8 cellular contexts compared by ENCODE assay signal in genomic region chr19:57934820-57935665, GRCh38. TPM values are rescaled to one million over a fixed set of nuclear protein-coding genes. Genes with fewer than 3 reads are reported as not detected.
DNase-seq lines count a peak whose midpoint lies in the region; ATAC-seq and TF ChIP-seq lines count a peak whose summit lies in the region.

Gene ZNF418 (minus strand): TSS chr19:57935402. CDS start chr19:57933822, 1,580 bp downstream.

- H3K9me3 Mint-ChIP-seq in activated CD4-positive, alpha-beta memory T cell treated with anti-CD3 and anti-CD28 coated beads for 36 hours = peaks cover 81% of the 10 kb centered on the region
- H3K9me3 Mint-ChIP-seq in endodermal cell = peaks cover 83% of the 10 kb centered on the region

- no peaks in the 10 kb centered on the region for H3K4me1 ChIP-seq in endodermal cell (ENCODE audit: control insufficient read depth, insufficient read depth, low read length)
- peaks cover 7% of the 10 kb centered on the region for H3K4me1 ChIP-seq in lower lobe of right lung

- peaks cover 5% of the 10 kb centered on the region for H3K4me1 Mint-ChIP-seq in activated CD4-positive, alpha-beta memory T cell treated with anti-CD3 and anti-CD28 coated beads for 36 hours (ENCODE audit: low read depth)
- H3K4me1 Mint-ChIP-seq in endodermal cell = peaks cover 3% of the 10 kb centered on the region

- peak within 1 kb of the TSS; percentile 93 for H3K9ac ChIP-seq in endodermal cell (ENCODE audit: extremely low read depth, low read length, poor library complexity, severe bottlenecking)

- peak; percentile 88 for ATAC-seq in HG03442 (IDR thresholded peaks at IDR 0.05; ENCODE audit: unreplicated experiment)
- ATAC-seq in lower lobe of right lung = peak; percentile 89 to 98

- peaks cover 74% of the 10 kb centered on the region for H3K36me3 Mint-ChIP-seq in activated CD4-positive, alpha-beta memory T cell treated with anti-CD3 and anti-CD28 coated beads for 36 hours
- peaks cover 84% of the 10 kb centered on the region for H3K36me3 Mint-ChIP-seq in endodermal cell (ENCODE audit: low read depth)

- H3K27ac ChIP-seq in endodermal cell (ENCODE audit: low read depth, low read length) = no peak within 1 kb of the TSS
- H3K27ac ChIP-seq in lower lobe of right lung = peak within 1 kb of the TSS; percentile 65

- H3K27me3 ChIP-seq in endodermal cell (ENCODE audit: control insufficient read depth, insufficient read depth, low read length, poor library complexity, severe bottlenecking) = no peaks in the 10 kb centered on the region
- no peaks in the 10 kb centered on the region for H3K27me3 ChIP-seq in lower lobe of right lung (ENCODE audit: low read depth)

- WGBS in endodermal cell (ENCODE audit: insufficient coverage in 1 of 2, insufficient read length in 1 of 2), 2 experiments = 1 to 4% methylated on average over 13 to 54 of the region's 54 CpGs

- POLR2A ChIA-PET in activated CD4-positive, alpha-beta memory T cell treated with anti-CD3 and anti-CD28 coated beads for 36 hours (lab: Charles Lee) = no interaction called here

- CTCF ChIA-PET in activated CD4-positive, alpha-beta memory T cell treated with anti-CD3 and anti-CD28 coated beads for 36 hours (lab: Charles Lee) = no interaction called here

- DNase-seq in DMS53 (lab: John Stamatoyannopoulos, UW) = peak; percentile 87
- peak; percentile 64 for DNase-seq in activated CD4-positive, alpha-beta memory T cell treated with anti-CD3 and anti-CD28 coated beads for 36 hours
- peak; percentile 90 for DNase-seq in endodermal cell
- DNase-seq in lower lobe of right lung = peak; percentile 47
- DNase-seq in stimulated activated CD8-positive, alpha-beta memory T cell treated with anti-CD3 and anti-CD28 coated beads, Interleukin-4, amount 100 ng/mL, for 24 hours (ENCODE audit: low read depth) = peak; percentile 14
- no peak for DNase-seq in HT-29 (ENCODE audit: low spot score)
- DNase-seq in effector CD4-positive, alpha-beta T cell = no peak

- peak within 1 kb of the TSS; percentile 78 for H3K4me3 Mint-ChIP-seq in activated CD4-positive, alpha-beta memory T cell treated with anti-CD3 and anti-CD28 coated beads for 36 hours
- H3K4me3 Mint-ChIP-seq in endodermal cell = peak within 1 kb of the TSS; percentile 97

- H3K27ac Mint-ChIP-seq in activated CD4-positive, alpha-beta memory T cell treated with anti-CD3 and anti-CD28 coated beads for 36 hours = no peak within 1 kb of the TSS
- H3K27ac Mint-ChIP-seq in endodermal cell = peak within 1 kb of the TSS; percentile 98

- H3K27me3 Mint-ChIP-seq in activated CD4-positive, alpha-beta memory T cell treated with anti-CD3 and anti-CD28 coated beads for 36 hours = peaks cover 1% of the 10 kb centered on the region
- H3K27me3 Mint-ChIP-seq in endodermal cell (ENCODE audit: insufficient read depth) = no peaks in the 10 kb centered on the region

- peaks cover 55% of the 10 kb centered on the region for H3K9me3 ChIP-seq in endodermal cell (ENCODE audit: control insufficient read depth, low read length)
- H3K9me3 ChIP-seq in lower lobe of right lung = peaks cover 75% of the 10 kb centered on the region

- peak within 1 kb of the TSS; percentile 97 for H3K4me3 ChIP-seq in endodermal cell (ENCODE audit: low read length)
- peak within 1 kb of the TSS; percentile 68 for H3K4me3 ChIP-seq in lower lobe of right lung

- TF ChIP-seq CTCF in endodermal cell (conservative IDR thresholded peaks at IDR 0.05) (no peak), lower lobe of right lung (IDR thresholded peaks at IDR 0.05) (no peak)

- H3K36me3 ChIP-seq in endodermal cell (ENCODE audit: control insufficient read depth, insufficient read depth, low read length) (peaks cover 58% of the 10 kb centered on the region), lower lobe of right lung (no peaks in the 10 kb centered on the region)

- intact Hi-C loops in activated CD4-positive, alpha-beta memory T cell treated with anti-CD3 and anti-CD28 coated beads for 36 hours (cut with micrococcal nuclease) = no loop called here
- intact Hi-C loops in lower lobe of right lung (cut with DNase I) = no loop called here

RNA-seq across cellular contexts. Expression of gene ZNF418, which starts in this region (rescaled TPM):
- 1 to 10 TPM; 2.3 TPM for total RNA-seq in activated CD4-positive, alpha-beta memory T cell treated with anti-CD3 and anti-CD28 coated beads for 36 hours
- 10 to 100 TPM; 21.5 to 29.6 TPM for total RNA-seq in endodermal cell
- 13.4 TPM for polyA plus RNA-seq in endodermal cell (2013, experiment 1 of 2)
- 10.1 TPM for polyA plus RNA-seq in endodermal cell (2013, experiment 2 of 2)
- 5.9 TPM for total RNA-seq in lower lobe of right lung
- not detected in 2 replicates for total RNA-seq in HT-29 (2014; rRNA removed; shearing (Covaris generic))

Comparison
In these comparisons a context has a peak if more than half of its experiments do, and no peak if none do; other contexts are left out.
1. DNase-seq: peak in DMS53 (single experiment), activated CD4-positive, alpha-beta memory T cell treated with anti-CD3 and anti-CD28 coated beads for 36 hours (single experiment), endodermal cell (single experiment), lower lobe of right lung (single experiment) and stimulated activated CD8-positive, alpha-beta memory T cell treated with anti-CD3 and anti-CD28 coated beads, Interleukin-4, amount 100 ng/mL, for 24 hours (single experiment); none in HT-29 (single experiment) and effector CD4-positive, alpha-beta T cell (single experiment).